33 cellular contexts compared by ENCODE assay signal in genomic region chr15:81332326-81332725, GRCh38. TPM values are rescaled to one million over a fixed set of nuclear protein-coding genes. Genes with fewer than 3 reads are reported as not detected.
"Had no signal": no experiment of that assay in that cellular context is flagged by ENCODE, and none has a peak within 500 bp of the region (broad histone marks: within the 10 kb centered on the region; RNA-seq: fewer than 3 reads in every experiment).

No MANE protein-coding gene starts in this region.

- H3K36me3 ChIP-seq: brain microvascular endothelial cell, esophagus squamous epithelium, gastroesophageal sphincter, WERI-Rb-1 had no signal

- DNase-seq: activated B cell treated with CpG ODN at 0.5 μM for 24 hours; activated CD4-positive, alpha-beta memory T cell treated with anti-CD3 and anti-CD28 coated beads for 36 hours; activated CD4-positive, alpha-beta T cell treated with anti-CD3 and anti-CD28 coated beads for 36 hours; activated CD4-positive, alpha-beta T cell treated with anti-CD3 and anti-CD28 coated beads, Interleukin-2, amount 10 ng/mL, durations not matched to agents 24 days and 14 days; activated CD8-positive, alpha-beta T cell treated with anti-CD3 and anti-CD28 coated beads, Interleukin-2, amount 10 ng/mL, durations not matched to agents 7 days and 5 days; activated effector memory CD4-positive, alpha-beta T cell treated with Interleukin-2 at 50 U/mL for 16 hours; activated gamma-delta T cell treated with Interleukin-2 at 50 U/mL for 16 hours; activated naive CD4-positive, alpha-beta T cell treated with anti-CD3 and anti-CD28 coated beads, Interleukin-2, amount 50 U/mL, for 16 hours; activated naive CD4-positive, alpha-beta T cell treated with Interleukin-2 at 50 U/mL for 16 hours; activated T-cell treated with anti-CD3 and anti-CD28 coated beads, Interleukin-2, amount 50 U/mL, for 4 hours; amniotic stem cell; anterior cingulate cortex; brain microvascular endothelial cell; cortex of kidney; dermis blood vessel endothelial cell; effector CD8-positive, alpha-beta T cell; esophagus squamous epithelium; foreskin melanocyte; SW 1271; T-cell; T1000; WERI-Rb-1 had no signal

- ATAC-seq: activated CD4-positive, alpha-beta T cell treated with anti-CD3 and anti-CD28 coated beads for 36 hours; activated CD4-positive, CD25-positive, alpha-beta regulatory T cell treated with anti-CD3 and anti-CD28 coated beads, Interleukin-2, amount 50 U/mL, for 24 hours; activated CD8-positive, alpha-beta T cell treated with anti-CD3 and anti-CD28 coated beads, Interleukin-2, amount 10 ng/mL, durations not matched to agents 7 days and 5 days; activated T-cell treated with anti-CD3 and anti-CD28 coated beads, Interleukin-2, amount 50 U/mL, for 4 hours; activated T-helper 17 cell treated with anti-CD3 and anti-CD28 coated beads, Interleukin-2, amount 50 U/mL, for 72 hours; gastroesophageal sphincter; T-cell had no signal

- H3K4me3 ChIP-seq: esophagus squamous epithelium, gastroesophageal sphincter had no signal

- H3K27ac ChIP-seq: brain microvascular endothelial cell, epithelial cell of prostate, esophagus squamous epithelium, gastroesophageal sphincter, WERI-Rb-1 had no signal

- H3K27me3 ChIP-seq: brain microvascular endothelial cell, esophagus squamous epithelium, gastroesophageal sphincter had no signal

- H3K9me3 ChIP-seq: esophagus squamous epithelium, gastroesophageal sphincter had no signal

RNA-seq across cellular contexts. Expression of gene TMC3, which starts 41.7 kb away (rescaled TPM):
- total RNA-seq: activated B cell treated with CpG ODN at 0.5 μM for 24 hours; activated CD4-positive, alpha-beta memory T cell treated with anti-CD3 and anti-CD28 coated beads for 36 hours; activated CD4-positive, alpha-beta T cell treated with anti-CD3 and anti-CD28 coated beads for 36 hours; activated CD4-positive, alpha-beta T cell treated with anti-CD3 and anti-CD28 coated beads, Interleukin-2, amount 10 ng/mL, durations not matched to agents 24 days and 14 days; activated CD8-positive, alpha-beta T cell treated with anti-CD3 and anti-CD28 coated beads, Interleukin-2, amount 10 ng/mL, durations not matched to agents 7 days and 5 days; activated T-cell treated with anti-CD3 and anti-CD28 coated beads, Interleukin-2, amount 50 U/mL, for 4 hours; activated T-helper 17 cell treated with anti-CD3 and anti-CD28 coated beads, Interleukin-2, amount 50 U/mL, for 72 hours; bronchial epithelial cell; cardiac septum; dermis blood vessel endothelial cell; endothelial cell of umbilical vein; esophagus squamous epithelium; fibroblast of lung; fibroblast of villous mesenchyme; glomerular endothelial cell; T-cell had no signal
- polyA plus RNA-seq: endothelial cell of umbilical vein, esophagus, fibroblast of lung had no signal
